In the genomic region with DNA sequence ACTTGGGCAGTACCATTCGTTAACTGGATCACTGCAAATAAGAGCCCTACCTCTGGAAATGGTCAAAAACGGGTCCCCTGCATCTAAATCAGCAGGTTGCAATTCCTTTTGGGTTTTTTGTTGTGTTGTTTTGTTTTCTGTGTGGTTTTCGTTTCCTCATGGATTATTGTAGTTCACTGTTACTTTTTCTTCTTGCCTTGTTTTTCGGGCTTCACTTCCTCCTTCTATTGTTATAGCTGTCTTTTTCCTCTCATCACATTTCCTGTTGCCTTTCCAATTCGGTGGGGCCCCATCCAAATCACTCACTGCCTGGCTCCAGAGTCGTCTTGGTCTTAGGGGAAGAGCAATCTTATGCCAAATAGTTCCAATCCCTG, we compare ENCODE assay signal across 1 cellular context.
TF ChIP-seq lines count a peak whose summit lies in the region.

No MANE protein-coding gene starts in this region.

TF ChIP-seq in H1, 55 proteins besides CTCF, POLR2A, EP300 and RAD21:
- no peak for TF ChIP-seq ZNF274 (IDR thresholded peaks at IDR 0.05; ENCODE audit: borderline replicate concordance, extremely low read depth, low read length)
- TF ChIP-seq CHD1 (IDR thresholded peaks at IDR 0.05; ENCODE audit: low read depth, low read length): no peak
- TF ChIP-seq TAF7 (optimal IDR thresholded peaks at IDR 0.05; ENCODE audit: borderline replicate concordance, low read depth, low read length): no peak
- no peak for TF ChIP-seq SRF (IDR thresholded peaks at IDR 0.05; ENCODE audit: low read depth, low read length)
- no peak for TF ChIP-seq CBX5 (IDR thresholded peaks at IDR 0.05; ENCODE audit: low read depth, low read length)
- TF ChIP-seq SIX5 (IDR thresholded peaks at IDR 0.05; ENCODE audit: low read depth, low read length): no peak
- TF ChIP-seq, protein P1, sequence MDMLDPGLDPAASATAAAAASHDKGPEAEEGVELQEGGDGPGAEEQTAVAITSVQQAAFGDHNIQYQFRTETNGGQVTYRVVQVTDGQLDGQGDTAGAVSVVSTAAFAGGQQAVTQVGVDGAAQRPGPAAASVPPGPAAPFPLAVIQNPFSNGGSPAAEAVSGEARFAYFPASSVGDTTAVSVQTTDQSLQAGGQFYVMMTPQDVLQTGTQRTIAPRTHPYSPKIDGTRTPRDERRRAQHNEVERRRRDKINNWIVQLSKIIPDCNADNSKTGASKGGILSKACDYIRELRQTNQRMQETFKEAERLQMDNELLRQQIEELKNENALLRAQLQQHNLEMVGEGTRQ (IDR thresholded peaks at IDR 0.05; ENCODE audit: low read length): no peak
- TF ChIP-seq, protein P2, sequence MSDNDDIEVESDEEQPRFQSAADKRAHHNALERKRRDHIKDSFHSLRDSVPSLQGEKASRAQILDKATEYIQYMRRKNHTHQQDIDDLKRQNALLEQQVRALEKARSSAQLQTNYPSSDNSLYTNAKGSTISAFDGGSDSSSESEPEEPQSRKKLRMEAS (IDR thresholded peaks at IDR 0.05): no peak
- no peak for TF ChIP-seq FOSL1 (IDR thresholded peaks at IDR 0.05; ENCODE audit: insufficient read depth, low read depth, low read length)
- TF ChIP-seq TBP (IDR thresholded peaks at IDR 0.05; ENCODE audit: low read depth, low read length): no peak
- no peak for TF ChIP-seq POU5F1 (IDR thresholded peaks at IDR 0.05; ENCODE audit: low read depth, low read length)
- no peak for TF ChIP-seq SP2 (IDR thresholded peaks at IDR 0.05; ENCODE audit: low read length)
- no peak for TF ChIP-seq SUZ12 (IDR thresholded peaks at IDR 0.05; ENCODE audit: low read length)
- no peak for TF ChIP-seq HDAC2 (IDR thresholded peaks at IDR 0.05; ENCODE audit: borderline replicate concordance in 1 of 2, low read depth in 2 of 2, low read length in 2 of 2)
- no peak for TF ChIP-seq RXRA (IDR thresholded peaks at IDR 0.05; ENCODE audit: insufficient read depth, low read depth, low read length)
- no peak for TF ChIP-seq CEBPB (IDR thresholded peaks at IDR 0.05; ENCODE audit: low read depth, low read length)
- no peak for TF ChIP-seq GABPA (IDR thresholded peaks at IDR 0.05; ENCODE audit: borderline replicate concordance, insufficient read depth, low read length)
- TF ChIP-seq SAP30 (IDR thresholded peaks at IDR 0.05; ENCODE audit: insufficient read depth, insufficient replicate concordance, low read length): no peak
